Comparison of ENCODE assay signal across 20 cellular contexts in the genomic region with DNA sequence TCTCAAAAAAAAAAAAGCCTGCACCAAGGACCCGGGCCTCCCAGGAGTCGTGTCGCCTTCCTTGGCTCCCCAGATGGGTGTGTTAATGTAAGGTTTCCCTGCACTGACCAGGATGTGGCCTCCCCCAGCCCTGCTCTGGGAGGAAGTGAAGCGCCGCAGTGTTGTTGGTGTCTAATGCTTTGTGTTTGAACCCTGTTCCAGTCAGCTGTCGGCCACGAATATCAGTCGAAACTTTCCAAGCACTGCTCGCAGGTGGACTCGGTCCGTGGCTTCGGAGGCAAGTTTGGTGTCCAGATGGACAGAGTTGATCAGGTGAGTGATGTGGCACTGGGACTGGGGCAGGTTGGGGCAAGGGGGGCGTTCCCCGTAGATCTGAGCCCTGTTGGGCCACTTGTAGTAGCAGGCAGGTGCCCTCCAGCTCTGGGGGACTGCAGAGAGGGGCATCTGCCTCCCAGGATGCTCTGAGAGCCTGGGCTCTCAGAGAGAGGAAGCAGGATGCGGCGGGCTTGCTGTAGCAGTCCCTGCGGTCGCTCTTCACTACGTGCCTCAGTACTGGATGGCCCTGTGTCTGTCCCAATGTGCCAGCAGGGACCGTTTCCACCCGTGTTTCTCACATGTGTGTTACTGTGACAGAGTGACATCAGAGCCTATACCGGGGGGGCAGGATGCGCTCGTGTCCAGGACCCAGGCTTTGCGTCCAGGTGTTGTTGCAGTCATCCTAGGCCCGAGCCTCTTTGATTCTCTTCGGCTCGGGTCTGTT.
"Had no signal": no experiment of that assay in that cellular context is flagged by ENCODE, and none has a peak within 500 bp of the region (broad histone marks: within the 10 kb centered on the region; RNA-seq: fewer than 3 reads in every experiment).

No MANE protein-coding gene starts in this region.

- DNase-seq: activated CD4-positive, alpha-beta memory T cell treated with anti-CD3 and anti-CD28 coated beads, Interleukin-2, amount 10 ng/mL, durations not matched to agents 7 days and 5 days; activated CD4-positive, CD25-positive, alpha-beta regulatory T cell; activated CD8-positive, alpha-beta memory T cell treated with anti-CD3 and anti-CD28 coated beads, Interleukin-2, amount 10 ng/mL, durations not matched to agents 7 days and 5 days; activated naive CD4-positive, alpha-beta T cell treated with Interleukin-2 at 50 U/mL for 16 hours; activated naive CD8-positive, alpha-beta T cell treated with anti-CD3 and anti-CD28 coated beads, Interleukin-2, amount 10 ng/mL, durations not matched to agents 7 days and 5 days; activated T-cell treated with anti-CD3 and anti-CD28 coated beads, Interleukin-2, amount 50 U/mL, for 1 hour; anterior cingulate cortex; effector CD8-positive, alpha-beta T cell; esophagus squamous epithelium; mucosa of descending colon; naive thymus-derived CD4-positive, alpha-beta T cell; retina; stimulated activated naive CD8-positive, alpha-beta T cell treated with anti-CD3 and anti-CD28 coated beads, Interleukin-15, Interleukin-2, amounts not matched to agents 100 U/mL and 50 U/mL, for 24 hours; T-cell had no signal

- H3K27me3 ChIP-seq: breast epithelium, esophagus squamous epithelium, neural progenitor cell, tibial nerve, vagina had no signal

- H3K4me3 Mint-ChIP-seq: activated CD4-positive, alpha-beta memory T cell treated with anti-CD3 and anti-CD28 coated beads, Interleukin-2, amount 10 ng/mL, durations not matched to agents 7 days and 5 days; activated CD8-positive, alpha-beta memory T cell treated with anti-CD3 and anti-CD28 coated beads, Interleukin-2, amount 10 ng/mL, durations not matched to agents 7 days and 5 days; activated naive CD8-positive, alpha-beta T cell treated with anti-CD3 and anti-CD28 coated beads, Interleukin-2, amount 10 ng/mL, durations not matched to agents 7 days and 5 days; activated T-helper 17 cell treated with anti-CD3 and anti-CD28 coated beads, Interleukin-2, amount 50 U/mL, for 72 hours; memory B cell; naive thymus-derived CD4-positive, alpha-beta T cell; neural progenitor cell; T-cell had no signal

- ATAC-seq: activated CD8-positive, alpha-beta memory T cell treated with anti-CD3 and anti-CD28 coated beads, Interleukin-2, amount 10 ng/mL, durations not matched to agents 7 days and 5 days; activated T-helper 17 cell treated with anti-CD3 and anti-CD28 coated beads, Interleukin-2, amount 50 U/mL, for 72 hours; mucosa of descending colon; naive thymus-derived CD4-positive, alpha-beta T cell; stimulated activated naive CD8-positive, alpha-beta T cell treated with anti-CD3 and anti-CD28 coated beads, Interleukin-15, Interleukin-2, amounts not matched to agents 100 U/mL and 50 U/mL, for 24 hours; T-cell had no signal

- H3K9me3 ChIP-seq: breast epithelium, esophagus squamous epithelium, mucosa of descending colon, tibial nerve, vagina had no signal

- H3K4me1 Mint-ChIP-seq: activated CD4-positive, alpha-beta memory T cell treated with anti-CD3 and anti-CD28 coated beads, Interleukin-2, amount 10 ng/mL, durations not matched to agents 7 days and 5 days; activated CD8-positive, alpha-beta memory T cell treated with anti-CD3 and anti-CD28 coated beads, Interleukin-2, amount 10 ng/mL, durations not matched to agents 7 days and 5 days; activated T-helper 17 cell treated with anti-CD3 and anti-CD28 coated beads, Interleukin-2, amount 50 U/mL, for 72 hours; memory B cell; naive thymus-derived CD4-positive, alpha-beta T cell; T-cell had no signal

- H3K4me3 ChIP-seq: breast epithelium, esophagus squamous epithelium, mucosa of descending colon, neural progenitor cell, tibial nerve, vagina had no signal

- H3K27me3 Mint-ChIP-seq: activated T-helper 17 cell treated with anti-CD3 and anti-CD28 coated beads, Interleukin-2, amount 50 U/mL, for 72 hours had no signal

- H3K9me3 Mint-ChIP-seq: activated CD4-positive, alpha-beta memory T cell treated with anti-CD3 and anti-CD28 coated beads, Interleukin-2, amount 10 ng/mL, durations not matched to agents 7 days and 5 days; activated naive CD8-positive, alpha-beta T cell treated with anti-CD3 and anti-CD28 coated beads, Interleukin-2, amount 10 ng/mL, durations not matched to agents 7 days and 5 days; activated T-helper 17 cell treated with anti-CD3 and anti-CD28 coated beads, Interleukin-2, amount 50 U/mL, for 72 hours; memory B cell; neural progenitor cell; T-cell had no signal

- H3K27ac Mint-ChIP-seq: activated CD4-positive, alpha-beta memory T cell treated with anti-CD3 and anti-CD28 coated beads, Interleukin-2, amount 10 ng/mL, durations not matched to agents 7 days and 5 days; activated CD8-positive, alpha-beta memory T cell treated with anti-CD3 and anti-CD28 coated beads, Interleukin-2, amount 10 ng/mL, durations not matched to agents 7 days and 5 days; activated naive CD8-positive, alpha-beta T cell treated with anti-CD3 and anti-CD28 coated beads, Interleukin-2, amount 10 ng/mL, durations not matched to agents 7 days and 5 days; activated T-helper 17 cell treated with anti-CD3 and anti-CD28 coated beads, Interleukin-2, amount 50 U/mL, for 72 hours; memory B cell; naive thymus-derived CD4-positive, alpha-beta T cell; neural progenitor cell; T-cell had no signal

- H3K4me2 ChIP-seq: neural progenitor cell had no signal

- H2AFZ ChIP-seq: neural progenitor cell had no signal

- H3K36me3 ChIP-seq: neural progenitor cell had no signal

- H3K36me3 Mint-ChIP-seq: activated CD8-positive, alpha-beta memory T cell treated with anti-CD3 and anti-CD28 coated beads, Interleukin-2, amount 10 ng/mL, durations not matched to agents 7 days and 5 days; activated naive CD8-positive, alpha-beta T cell treated with anti-CD3 and anti-CD28 coated beads, Interleukin-2, amount 10 ng/mL, durations not matched to agents 7 days and 5 days; memory B cell; T-cell had no signal

- H3K27ac ChIP-seq: esophagus squamous epithelium, neural progenitor cell, vagina had no signal

- H3K4me1 ChIP-seq: breast epithelium, esophagus squamous epithelium, neural progenitor cell, tibial nerve, vagina had no signal
